In genomic region chr2:9608491-9608890, GRCh38 we compare ENCODE assay signal across 8 cellular contexts. TPM values are rescaled to one million over a fixed set of nuclear protein-coding genes. Genes with fewer than 3 reads are reported as not detected.
DNase-seq lines count a peak whose midpoint lies in the region; ATAC-seq and TF ChIP-seq lines count a peak whose summit lies in the region.
"Not testable (repeated sequence)": the region's sequence is repeated elsewhere in the genome, so short reads cannot be mapped to it uniquely, and the experiment has no call there.

No MANE protein-coding gene starts in this region.

- not testable (repeated sequence) for H3K9me3 ChIP-seq in CD4-positive, alpha-beta T cell (ENCODE audit: control insufficient read depth, low read length); HEK293 (ENCODE audit: control insufficient read depth, insufficient read depth, low read depth, low read length); Peyer's patch; right atrium auricular region; subcutaneous abdominal adipose tissue (ENCODE audit: control insufficient read depth in 5 of 5, low read length in 5 of 5)

- H3K4me3 Mint-ChIP-seq in CD4-positive, alpha-beta T cell, result peak overlapping the region; percentile 88
- H3K4me3 Mint-ChIP-seq in activated T-helper 2 cell treated with anti-CD3 and anti-CD28 coated beads, Interferon-gamma antibody, Interleukin-2, Interleukin-4, amounts not matched to agents 10 μg/mL and 5 μg/mL and 100 μg/mL, durations not matched to agents 14 hours and 24 hours and 36 hours (ENCODE audit: low read depth), result peak overlapping the region; percentile 75
- peak overlapping the region; percentile 67 for H3K4me3 Mint-ChIP-seq in natural killer cell treated with Interleukin-12 subunit alpha and Interleukin-12 subunit beta and Interleukin-15 and Interleukin-18, amount 100 ng/mL, for 72 hours

- peak overlapping the region; percentile 58 for H3K27ac ChIP-seq in CD4-positive, alpha-beta T cell (ENCODE audit: low read depth, low read length)
- H3K27ac ChIP-seq in HEK293 (ENCODE audit: extremely low read depth, low read depth, low read length), result not testable (repeated sequence)
- H3K27ac ChIP-seq in Peyer's patch (peak overlapping the region; percentile 47 to 79 (median 72)), coronary artery (peak overlapping the region; percentile 57 to 74), right atrium auricular region (peak overlapping the region; percentile 78 to 80), subcutaneous abdominal adipose tissue (ENCODE audit: low read depth, low read length) (peak overlapping the region; percentile 68)

- H3K27me3 Mint-ChIP-seq in CD4-positive, alpha-beta T cell; activated T-helper 2 cell treated with anti-CD3 and anti-CD28 coated beads, Interferon-gamma antibody, Interleukin-2, Interleukin-4, amounts not matched to agents 10 μg/mL and 5 μg/mL and 100 μg/mL, durations not matched to agents 14 hours and 24 hours and 36 hours (ENCODE audit: low read depth); natural killer cell treated with Interleukin-12 subunit alpha and Interleukin-12 subunit beta and Interleukin-15 and Interleukin-18, amount 100 ng/mL, for 72 hours: not testable (repeated sequence)

- not testable (repeated sequence) for H3K27me3 ChIP-seq in CD4-positive, alpha-beta T cell (ENCODE audit: control insufficient read depth, insufficient read depth, low read length); Peyer's patch; right atrium auricular region; subcutaneous abdominal adipose tissue (ENCODE audit: control insufficient read depth in 5 of 5, insufficient read depth in 4 of 5, low read length in 5 of 5)

- DNase-seq in CD4-positive, alpha-beta T cell; Peyer's patch; activated T-helper 2 cell treated with anti-CD3 and anti-CD28 coated beads, Interferon-gamma antibody, Interleukin-2, Interleukin-4, amounts not matched to agents 10 μg/mL and 5 μg/mL and 100 μg/mL, durations not matched to agents 14 hours and 24 hours and 36 hours (ENCODE audit: low spot score); coronary artery (ENCODE audit: low spot score); right atrium auricular region (ENCODE audit: low spot score); natural killer cell treated with Interleukin-12 subunit alpha and Interleukin-12 subunit beta and Interleukin-15 and Interleukin-18, amount 100 ng/mL, for 72 hours (ENCODE audit: low spot score): not testable (repeated sequence)

- CTCF ChIA-PET in CD4-positive, alpha-beta T cell (lab: Charles Lee), result interaction anchor here (0.9 to 1.1 kb wide), 3 partner anchors 10 to 17 kb away, joined by 3 read pairs; no protein-coding TSS in a partner anchor
- CTCF ChIA-PET in HEK293 (lab: Yijun Ruan, JAX), result interaction anchor here (0.6 to 1.4 kb wide), 2 partner anchors 9 to 135 kb away, joined by 3 to 4 read pairs; no protein-coding TSS in a partner anchor

- ATAC-seq in CD4-positive, alpha-beta T cell (ENCODE audit: poor library complexity); natural killer cell treated with Interleukin-12 subunit alpha and Interleukin-12 subunit beta and Interleukin-15 and Interleukin-18, amount 100 ng/mL, for 72 hours: not testable (repeated sequence)

- intact Hi-C loops in CD4-positive, alpha-beta T cell (cut with DNase I, micrococcal nuclease), result loop anchor here in 1 of 2 experiments (2.0 to 10.0 kb wide), 2 partner anchors 22 to 126 kb away; partner anchors contain the start of gene YWHAQ
- intact Hi-C loops in activated T-helper 2 cell treated with anti-CD3 and anti-CD28 coated beads, Interferon-gamma antibody, Interleukin-2, Interleukin-4, amounts not matched to agents 10 μg/mL and 5 μg/mL and 100 μg/mL, durations not matched to agents 14 hours and 24 hours and 36 hours (cut with micrococcal nuclease), result loop anchor here (1.0 to 5.0 kb wide), 7 partner anchors 9 to 144 kb away; partner anchors contain the start of gene YWHAQ

- TF ChIP-seq CTCF in CD4-positive, alpha-beta T cell (IDR thresholded peaks at IDR 0.05); HEK293 (tag by site-specific recombination; IDR thresholded peaks at IDR 0.05); Peyer's patch (IDR thresholded peaks at IDR 0.05); coronary artery (IDR thresholded peaks at IDR 0.05); right atrium auricular region (IDR thresholded peaks at IDR 0.05): not testable (repeated sequence)

- not testable (repeated sequence) for H3K36me3 ChIP-seq in HEK293 (ENCODE audit: control insufficient read depth in 2 of 2, insufficient read depth in 1 of 2, low read length in 2 of 2); Peyer's patch; right atrium auricular region; subcutaneous abdominal adipose tissue (ENCODE audit: control insufficient read depth in 5 of 5, insufficient read depth in 5 of 5, low read length in 5 of 5)

- H3K36me3 Mint-ChIP-seq in CD4-positive, alpha-beta T cell (ENCODE audit: low read depth), result peaks cover 30% of the 10 kb centered on the region
- H3K36me3 Mint-ChIP-seq in activated T-helper 2 cell treated with anti-CD3 and anti-CD28 coated beads, Interferon-gamma antibody, Interleukin-2, Interleukin-4, amounts not matched to agents 10 μg/mL and 5 μg/mL and 100 μg/mL, durations not matched to agents 14 hours and 24 hours and 36 hours (ENCODE audit: low read depth), result peaks cover 77% of the 10 kb centered on the region
- H3K36me3 Mint-ChIP-seq in natural killer cell treated with Interleukin-12 subunit alpha and Interleukin-12 subunit beta and Interleukin-15 and Interleukin-18, amount 100 ng/mL, for 72 hours, result not testable (repeated sequence)

- not testable (repeated sequence) for H3K9ac ChIP-seq in subcutaneous abdominal adipose tissue (ENCODE audit: low read length in 5 of 5)

- not testable (repeated sequence) for TF ChIP-seq POLR2A in Peyer's patch (IDR thresholded peaks at IDR 0.05)

- H3K4me1 ChIP-seq in HEK293 (ENCODE audit: control insufficient read depth, insufficient read depth, low read length) (peaks cover 13% of the 10 kb centered on the region), Peyer's patch (peaks cover 0 to 16% (median 0%) of the 10 kb centered on the region in 4 donors), right atrium auricular region (peaks cover 0 to 56% of the 10 kb centered on the region in 2 donors), subcutaneous abdominal adipose tissue (ENCODE audit: control insufficient read depth in 5 of 5, insufficient read depth in 5 of 5, low read length in 5 of 5) (peaks cover 5 to 28% (median 18%) of the 10 kb centered on the region in 5 donors)

- H3K4me3 ChIP-seq in HEK293 (ENCODE audit: low read depth, low read length), result not testable (repeated sequence)
- H3K4me3 ChIP-seq in Peyer's patch, result peak overlapping the region in 2 of 4 donors; percentile 25 to 28
- H3K4me3 ChIP-seq in coronary artery, result peak overlapping the region; percentile 19
- H3K4me3 ChIP-seq in right atrium auricular region, result peak overlapping the region in 1 of 2 donors; percentile 20
- peak overlapping the region in 3 of 5 donors; percentile 24 to 46 (median 29) for H3K4me3 ChIP-seq in subcutaneous abdominal adipose tissue (ENCODE audit: low read depth in 1 of 5, low read length in 5 of 5)

- peaks cover 68% of the 10 kb centered on the region for H3K4me1 Mint-ChIP-seq in CD4-positive, alpha-beta T cell (ENCODE audit: low read depth)
- H3K4me1 Mint-ChIP-seq in activated T-helper 2 cell treated with anti-CD3 and anti-CD28 coated beads, Interferon-gamma antibody, Interleukin-2, Interleukin-4, amounts not matched to agents 10 μg/mL and 5 μg/mL and 100 μg/mL, durations not matched to agents 14 hours and 24 hours and 36 hours (ENCODE audit: low read depth), result peaks cover 58% of the 10 kb centered on the region
- peaks cover 58 to 70% of the 10 kb centered on the region in 2 donors for H3K4me1 Mint-ChIP-seq in natural killer cell treated with Interleukin-12 subunit alpha and Interleukin-12 subunit beta and Interleukin-15 and Interleukin-18, amount 100 ng/mL, for 72 hours (ENCODE audit: low read depth in 2 of 2)

- H3K9me3 Mint-ChIP-seq in CD4-positive, alpha-beta T cell; activated T-helper 2 cell treated with anti-CD3 and anti-CD28 coated beads, Interferon-gamma antibody, Interleukin-2, Interleukin-4, amounts not matched to agents 10 μg/mL and 5 μg/mL and 100 μg/mL, durations not matched to agents 14 hours and 24 hours and 36 hours; natural killer cell treated with Interleukin-12 subunit alpha and Interleukin-12 subunit beta and Interleukin-15 and Interleukin-18, amount 100 ng/mL, for 72 hours: not testable (repeated sequence)

- POLR2A ChIA-PET in CD4-positive, alpha-beta T cell (lab: Charles Lee), result interaction anchor here (1.4 to 2.6 kb wide), 5 partner anchors 9 to 145 kb away, joined by 4 to 24 read pairs (median 9); partner anchors contain the start of genes ADAM17 and YWHAQ
- POLR2A ChIA-PET in HEK293 (lab: Yijun Ruan, JAX), result not testable (repeated sequence)

- peak overlapping the region; percentile 86 for H3K27ac Mint-ChIP-seq in CD4-positive, alpha-beta T cell
- peak overlapping the region; percentile 94 for H3K27ac Mint-ChIP-seq in activated T-helper 2 cell treated with anti-CD3 and anti-CD28 coated beads, Interferon-gamma antibody, Interleukin-2, Interleukin-4, amounts not matched to agents 10 μg/mL and 5 μg/mL and 100 μg/mL, durations not matched to agents 14 hours and 24 hours and 36 hours
- H3K27ac Mint-ChIP-seq in natural killer cell treated with Interleukin-12 subunit alpha and Interleukin-12 subunit beta and Interleukin-15 and Interleukin-18, amount 100 ng/mL, for 72 hours, result peak overlapping the region; percentile 82 to 98

RNA-seq across cellular contexts. Expression of gene YWHAQ, which starts 22.3 kb away (rescaled TPM):
- total RNA-seq in CD4-positive, alpha-beta T cell, result 100 to 1,000 TPM in 1 of 2 experiments, 10 to 100 TPM in 1; 95.8 to 101 TPM
- total RNA-seq in Peyer's patch (100 to 1,000 TPM in 3 of 4 donors, 10 to 100 TPM in 1; 76.9 to 155 (median 114) TPM), right atrium auricular region (100 to 1,000 TPM; 139 to 204 TPM)
- total RNA-seq in activated T-helper 2 cell treated with anti-CD3 and anti-CD28 coated beads, Interferon-gamma antibody, Interleukin-2, Interleukin-4, amounts not matched to agents 10 μg/mL and 5 μg/mL and 100 μg/mL, durations not matched to agents 14 hours and 24 hours and 36 hours, result 334 and 339 TPM in 2 replicates
- total RNA-seq in natural killer cell treated with Interleukin-12 subunit alpha and Interleukin-12 subunit beta and Interleukin-15 and Interleukin-18, amount 100 ng/mL, for 72 hours, result 100 to 1,000 TPM; 221 to 318 TPM

RNA-seq across cellular contexts. Expression of gene ADAM17, which starts 52.9 kb away (rescaled TPM):
- total RNA-seq in CD4-positive, alpha-beta T cell, result 10 to 100 TPM; 21.4 to 21.6 TPM
- total RNA-seq in Peyer's patch (10 to 100 TPM; 10.5 to 45.4 (median 21.0) TPM), right atrium auricular region (10 to 100 TPM; 12.2 to 16.4 TPM)
- total RNA-seq in activated T-helper 2 cell treated with anti-CD3 and anti-CD28 coated beads, Interferon-gamma antibody, Interleukin-2, Interleukin-4, amounts not matched to agents 10 μg/mL and 5 μg/mL and 100 μg/mL, durations not matched to agents 14 hours and 24 hours and 36 hours, result 23.3 and 25.0 TPM in 2 replicates
- total RNA-seq in natural killer cell treated with Interleukin-12 subunit alpha and Interleukin-12 subunit beta and Interleukin-15 and Interleukin-18, amount 100 ng/mL, for 72 hours, result 10 to 100 TPM; 62.1 to 85.1 TPM
